23 cellular contexts compared by ENCODE assay signal in genomic region chr6:5772634-5773230, GRCh38.
"Had no signal": no experiment of that assay in that cellular context is flagged by ENCODE, and none has a peak within 500 bp of the region (broad histone marks: within the 10 kb centered on the region; RNA-seq: fewer than 3 reads in every experiment).

No MANE protein-coding gene starts in this region.

- H3K4me3 ChIP-seq: ascending aorta, body of pancreas had no signal

- H3K27me3 ChIP-seq: ascending aorta, body of pancreas had no signal

- DNase-seq: activated B cell treated with CpG ODN at 0.5 μM for 24 hours; activated CD4-positive, alpha-beta memory T cell treated with anti-CD3 and anti-CD28 coated beads for 36 hours; activated CD4-positive, alpha-beta T cell treated with anti-CD3 and anti-CD28 coated beads for 1 hour; activated CD4-positive, alpha-beta T cell treated with anti-CD3 and anti-CD28 coated beads, Interleukin-2, amount 10 ng/mL, durations not matched to agents 7 days and 5 days; activated CD8-positive, alpha-beta memory T cell treated with anti-CD3 and anti-CD28 coated beads for 24 hours; activated effector memory CD4-positive, alpha-beta T cell treated with anti-CD3 and anti-CD28 coated beads, Interleukin-2, amount 50 U/mL, for 16 hours; activated naive CD4-positive, alpha-beta T cell treated with Interleukin-2 at 50 U/mL for 16 hours; activated naive CD8-positive, alpha-beta T cell treated with anti-CD3 and anti-CD28 coated beads, Interleukin-2, amount 50 U/mL, for 24 hours; activated T-cell treated with anti-CD3 and anti-CD28 coated beads, Interleukin-2, amount 50 U/mL, for 4 hours; amniotic stem cell; body of pancreas; Kasumi-1; NCI-H1048; NCI-H1930; NCI-H345; NCI-H510A; NCI-H526 treated with DMSO at 0.1 percent for 48 hours; NK-92 treated with Interleukin-12 subunit alpha and Interleukin-12 subunit beta, amount 100 ng/mL, for 24 hours; OCI-M1; SHP77 treated with DMSO at 0.1 percent for 48 hours had no signal

- H3K4me3 Mint-ChIP-seq: activated B cell treated with CpG ODN at 0.5 μM for 24 hours; activated CD4-positive, alpha-beta memory T cell treated with anti-CD3 and anti-CD28 coated beads for 36 hours; activated CD4-positive, alpha-beta T cell treated with anti-CD3 and anti-CD28 coated beads, Interleukin-2, amount 10 ng/mL, durations not matched to agents 7 days and 5 days; activated naive CD8-positive, alpha-beta T cell treated with anti-CD3 and anti-CD28 coated beads, Interleukin-2, amount 50 U/mL, for 24 hours; activated T-cell treated with anti-CD3 and anti-CD28 coated beads, Interleukin-2, amount 50 U/mL, for 4 hours; T-helper 1 cell treated with Interleukin-12 subunit alpha and Interleukin-12 subunit beta and Interleukin-4 antibody, amounts not matched to agents 30 μg/mL and 1 μg/mL, for 36 hours had no signal

- H3K27ac ChIP-seq: ascending aorta, body of pancreas had no signal

- H3K27me3 Mint-ChIP-seq: activated B cell treated with CpG ODN at 0.5 μM for 24 hours; activated CD4-positive, alpha-beta memory T cell treated with anti-CD3 and anti-CD28 coated beads for 36 hours; activated CD4-positive, alpha-beta T cell treated with anti-CD3 and anti-CD28 coated beads, Interleukin-2, amount 10 ng/mL, durations not matched to agents 7 days and 5 days; activated naive CD8-positive, alpha-beta T cell treated with anti-CD3 and anti-CD28 coated beads, Interleukin-2, amount 50 U/mL, for 24 hours had no signal

- H3K9me3 ChIP-seq: ascending aorta had no signal

- H3K36me3 ChIP-seq: ascending aorta had no signal

- ATAC-seq: activated naive CD4-positive, alpha-beta T cell treated with anti-CD3 and anti-CD28 coated beads, Interleukin-2, amount 50 U/mL, for 72 hours; activated naive CD8-positive, alpha-beta T cell treated with anti-CD3 and anti-CD28 coated beads, Interleukin-2, amount 50 U/mL, for 24 hours; activated T-cell treated with anti-CD3 and anti-CD28 coated beads, Interleukin-2, amount 50 U/mL, for 4 hours; body of pancreas had no signal

- H3K9me3 Mint-ChIP-seq: activated B cell treated with CpG ODN at 0.5 μM for 24 hours had no signal

- H3K4me1 Mint-ChIP-seq: activated CD4-positive, alpha-beta T cell treated with anti-CD3 and anti-CD28 coated beads, Interleukin-2, amount 10 ng/mL, durations not matched to agents 7 days and 5 days; activated naive CD8-positive, alpha-beta T cell treated with anti-CD3 and anti-CD28 coated beads, Interleukin-2, amount 50 U/mL, for 24 hours had no signal

- H3K27ac Mint-ChIP-seq: activated B cell treated with CpG ODN at 0.5 μM for 24 hours; activated CD4-positive, alpha-beta memory T cell treated with anti-CD3 and anti-CD28 coated beads for 36 hours; activated CD4-positive, alpha-beta T cell treated with anti-CD3 and anti-CD28 coated beads, Interleukin-2, amount 10 ng/mL, durations not matched to agents 7 days and 5 days; activated naive CD4-positive, alpha-beta T cell treated with anti-CD3 and anti-CD28 coated beads, Interleukin-2, amount 50 U/mL, for 72 hours; activated naive CD8-positive, alpha-beta T cell treated with anti-CD3 and anti-CD28 coated beads, Interleukin-2, amount 50 U/mL, for 24 hours; T-helper 1 cell treated with Interleukin-12 subunit alpha and Interleukin-12 subunit beta and Interleukin-4 antibody, amounts not matched to agents 30 μg/mL and 1 μg/mL, for 36 hours had no signal

- H3K4me1 ChIP-seq: ascending aorta, body of pancreas had no signal
